12 cellular contexts compared by ENCODE assay signal in genomic region chr1:46181343-46182260, GRCh38. TPM values are rescaled to one million over a fixed set of nuclear protein-coding genes. Genes with fewer than 3 reads are reported as not detected.
DNase-seq lines count a peak whose midpoint lies in the region; FAIRE-seq and TF ChIP-seq lines count a peak whose summit lies in the region.
"Had no signal": no experiment of that assay in that cellular context is flagged by ENCODE, and none has a peak within 500 bp of the region (broad histone marks: within the 10 kb centered on the region; RNA-seq: fewer than 3 reads in every experiment).

No MANE protein-coding gene starts in this region.

- H3K9me3 ChIP-seq in HEK293 (ENCODE audit: control insufficient read depth, insufficient read depth, low read depth, low read length) = no peaks in the 10 kb centered on the region

- POLR2A ChIA-PET in HEK293 (lab: Yijun Ruan, JAX) = interaction anchor here (0.9 to 2.2 kb wide), 5 partner anchors 17 to 660 kb away, joined by 3 to 15 read pairs (median 3); partner anchors contain the start of genes PIK3R3, POMGNT1 and PRDX1

- H3K27ac Mint-ChIP-seq in activated T-helper 2 cell treated with anti-CD3 and anti-CD28 coated beads, Interferon-gamma antibody, Interleukin-2, Interleukin-4, amounts not matched to agents 10 μg/mL and 5 μg/mL and 100 μg/mL, durations not matched to agents 14 hours and 24 hours and 36 hours = no peak overlapping the region

- H3K4me1 Mint-ChIP-seq in activated T-helper 2 cell treated with anti-CD3 and anti-CD28 coated beads, Interferon-gamma antibody, Interleukin-2, Interleukin-4, amounts not matched to agents 10 μg/mL and 5 μg/mL and 100 μg/mL, durations not matched to agents 14 hours and 24 hours and 36 hours (ENCODE audit: low read depth) = peaks cover 14% of the 10 kb centered on the region

- H3K36me3 ChIP-seq in HEK293 (ENCODE audit: control insufficient read depth in 2 of 2, insufficient read depth in 1 of 2, low read length in 2 of 2) = no peaks in the 10 kb centered on the region

- H3K4me1 ChIP-seq in HEK293 (ENCODE audit: control insufficient read depth, insufficient read depth, low read length) = peaks cover 3% of the 10 kb centered on the region; the same call in 1 of the 2 replicates

- no peak for FAIRE-seq in RCC 7860 (lab: Jason Lieb, UNC)
- FAIRE-seq: TTC549 had no signal

- H3K4me3 Mint-ChIP-seq in activated T-helper 2 cell treated with anti-CD3 and anti-CD28 coated beads, Interferon-gamma antibody, Interleukin-2, Interleukin-4, amounts not matched to agents 10 μg/mL and 5 μg/mL and 100 μg/mL, durations not matched to agents 14 hours and 24 hours and 36 hours (ENCODE audit: low read depth) = no peak overlapping the region
- H3K4me3 Mint-ChIP-seq: naive thymus-derived CD8-positive, alpha-beta T cell had no signal

- TF ChIP-seq CTCF in HEK293 (tag by site-specific recombination; IDR thresholded peaks at IDR 0.05) = no peak

- intact Hi-C loops in activated T-helper 2 cell treated with anti-CD3 and anti-CD28 coated beads, Interferon-gamma antibody, Interleukin-2, Interleukin-4, amounts not matched to agents 10 μg/mL and 5 μg/mL and 100 μg/mL, durations not matched to agents 14 hours and 24 hours and 36 hours (cut with micrococcal nuclease) = no loop called here

- no peaks in the 10 kb centered on the region for H3K36me3 Mint-ChIP-seq in activated T-helper 2 cell treated with anti-CD3 and anti-CD28 coated beads, Interferon-gamma antibody, Interleukin-2, Interleukin-4, amounts not matched to agents 10 μg/mL and 5 μg/mL and 100 μg/mL, durations not matched to agents 14 hours and 24 hours and 36 hours (ENCODE audit: low read depth)
- H3K36me3 Mint-ChIP-seq: naive thymus-derived CD8-positive, alpha-beta T cell had no signal

- CTCF ChIA-PET in HEK293 (lab: Yijun Ruan, JAX) = interaction anchor here (0.6 to 9.3 kb wide), 11 partner anchors 9 to 267 kb away, joined by 3 to 148 read pairs (median 7); partner anchors contain the start of gene PIK3R3

- DNase-seq in RCC 7860 (ENCODE audit: low spot score) (peak; percentile 69), fibroblast of peridontal ligament (ENCODE audit: extremely low read depth) (peak; percentile 86), renal cortical epithelial cell (ENCODE audit: low read depth) (peak; percentile 73), superior temporal gyrus (ENCODE audit: extremely low spot score) (no peak), islet precursor cell (no peak)
- no peak for DNase-seq in activated T-helper 2 cell treated with anti-CD3 and anti-CD28 coated beads, Interferon-gamma antibody, Interleukin-2, Interleukin-4, amounts not matched to agents 10 μg/mL and 5 μg/mL and 100 μg/mL, durations not matched to agents 14 hours and 24 hours and 36 hours (ENCODE audit: low spot score)
- DNase-seq: activated effector memory CD4-positive, alpha-beta T cell treated with Interleukin-2 at 50 U/mL for 16 hours; erythroblast; naive thymus-derived CD8-positive, alpha-beta T cell; NCI-H526 treated with DMSO at 0.1 percent for 48 hours had no signal

- no peaks in the 10 kb centered on the region for H3K9me3 Mint-ChIP-seq in activated T-helper 2 cell treated with anti-CD3 and anti-CD28 coated beads, Interferon-gamma antibody, Interleukin-2, Interleukin-4, amounts not matched to agents 10 μg/mL and 5 μg/mL and 100 μg/mL, durations not matched to agents 14 hours and 24 hours and 36 hours
- H3K9me3 Mint-ChIP-seq: naive thymus-derived CD8-positive, alpha-beta T cell had no signal

- H3K27me3 Mint-ChIP-seq in activated T-helper 2 cell treated with anti-CD3 and anti-CD28 coated beads, Interferon-gamma antibody, Interleukin-2, Interleukin-4, amounts not matched to agents 10 μg/mL and 5 μg/mL and 100 μg/mL, durations not matched to agents 14 hours and 24 hours and 36 hours (ENCODE audit: low read depth) = peaks cover 5% of the 10 kb centered on the region
- H3K27me3 Mint-ChIP-seq: naive thymus-derived CD8-positive, alpha-beta T cell had no signal

- H3K4me3 ChIP-seq in HEK293 (ENCODE audit: low read depth, low read length) = no peak overlapping the region

- no peak overlapping the region for H3K27ac ChIP-seq in HEK293 (ENCODE audit: extremely low read depth, low read depth, low read length)

TF ChIP-seq in HEK293, 187 proteins besides CTCF, POLR2A, EP300 and RAD21 (continues in another document):
- TF ChIP-seq ZNF692 (tag by site-specific recombination; IDR thresholded peaks at IDR 0.05) (no peak), ZSCAN5A (tag by site-specific recombination; IDR thresholded peaks at IDR 0.05) (no peak), ZNF184 (tag by site-specific recombination; IDR thresholded peaks at IDR 0.05) (no peak), ZBTB44 (tag by site-specific recombination; IDR thresholded peaks at IDR 0.05) (peak; percentile 57; the same call in 1 of the 2 replicates), ZNF433 (tag by site-specific recombination; IDR thresholded peaks at IDR 0.05; ENCODE audit: low read depth) (no peak), ZBTB21 (tag by site-specific recombination; IDR thresholded peaks at IDR 0.05) (no peak), PRDM1 (tag by site-specific recombination; IDR thresholded peaks at IDR 0.05) (no peak), SCRT2 (tag by site-specific recombination; IDR thresholded peaks at IDR 0.05) (no peak)

RNA-seq across cellular contexts. Expression of gene P3R3URF, which starts 5.3 kb away (rescaled TPM):
- total RNA-seq in renal cortical epithelial cell = not detected in 2 replicates
- total RNA-seq in activated T-helper 2 cell treated with anti-CD3 and anti-CD28 coated beads, Interferon-gamma antibody, Interleukin-2, Interleukin-4, amounts not matched to agents 10 μg/mL and 5 μg/mL and 100 μg/mL, durations not matched to agents 14 hours and 24 hours and 36 hours = not detected in 2 replicates
- total RNA-seq: naive thymus-derived CD8-positive, alpha-beta T cell had no signal

RNA-seq across cellular contexts. Expression of gene TSPAN1, which starts 6.7 kb away (rescaled TPM):
- 78.7 and 114 TPM in 2 replicates for total RNA-seq in renal cortical epithelial cell
- total RNA-seq in activated T-helper 2 cell treated with anti-CD3 and anti-CD28 coated beads, Interferon-gamma antibody, Interleukin-2, Interleukin-4, amounts not matched to agents 10 μg/mL and 5 μg/mL and 100 μg/mL, durations not matched to agents 14 hours and 24 hours and 36 hours = 0.46 TPM in 1 of 2 replicates, not detected in the other
- total RNA-seq: naive thymus-derived CD8-positive, alpha-beta T cell had no signal

RNA-seq across cellular contexts. Expression of gene POMGNT1, which starts 16.6 kb away (rescaled TPM):
- 34.0 and 38.6 TPM in 2 replicates for total RNA-seq in renal cortical epithelial cell
- total RNA-seq in activated T-helper 2 cell treated with anti-CD3 and anti-CD28 coated beads, Interferon-gamma antibody, Interleukin-2, Interleukin-4, amounts not matched to agents 10 μg/mL and 5 μg/mL and 100 μg/mL, durations not matched to agents 14 hours and 24 hours and 36 hours = 67.0 and 67.8 TPM in 2 replicates

RNA-seq across cellular contexts. Expression of gene LURAP1, which starts 21.5 kb away (rescaled TPM):
- 2.1 and 13.8 TPM in 2 replicates for total RNA-seq in renal cortical epithelial cell
- 0.18 TPM in 1 of 2 replicates, not detected in the other for total RNA-seq in activated T-helper 2 cell treated with anti-CD3 and anti-CD28 coated beads, Interferon-gamma antibody, Interleukin-2, Interleukin-4, amounts not matched to agents 10 μg/mL and 5 μg/mL and 100 μg/mL, durations not matched to agents 14 hours and 24 hours and 36 hours

RNA-seq across cellular contexts. Expression of gene PIK3R3, which starts 49.2 kb away (rescaled TPM):
- total RNA-seq in renal cortical epithelial cell = 9.0 and 33.7 TPM in 2 replicates
- 2.8 and 3.3 TPM in 2 replicates for total RNA-seq in activated T-helper 2 cell treated with anti-CD3 and anti-CD28 coated beads, Interferon-gamma antibody, Interleukin-2, Interleukin-4, amounts not matched to agents 10 μg/mL and 5 μg/mL and 100 μg/mL, durations not matched to agents 14 hours and 24 hours and 36 hours

Comparison
In these comparisons a context has a peak if more than half of its experiments do, and no peak if none do; other contexts are left out.
1. DNase-seq: peak in RCC 7860 (single experiment), fibroblast of peridontal ligament (single experiment) and renal cortical epithelial cell (single experiment); none in activated T-helper 2 cell treated with anti-CD3 and anti-CD28 coated beads, Interferon-gamma antibody, Interleukin-2, Interleukin-4, amounts not matched to agents 10 μg/mL and 5 μg/mL and 100 μg/mL, durations not matched to agents 14 hours and 24 hours and 36 hours (single experiment), superior temporal gyrus (single experiment) and islet precursor cell (single experiment).
2. RNA of gene TSPAN1, which starts 6.7 kb away (total RNA-seq): 78.7 to 114 TPM in renal cortical epithelial cell; 0.46 TPM in activated T-helper 2 cell treated with anti-CD3 and anti-CD28 coated beads, Interferon-gamma antibody, Interleukin-2, Interleukin-4, amounts not matched to agents 10 μg/mL and 5 μg/mL and 100 μg/mL, durations not matched to agents 14 hours and 24 hours and 36 hours; every median in the first group is over 10 times any median in the second.